Comparison of ENCODE assay signal across 1 cellular context in the genomic region with DNA sequence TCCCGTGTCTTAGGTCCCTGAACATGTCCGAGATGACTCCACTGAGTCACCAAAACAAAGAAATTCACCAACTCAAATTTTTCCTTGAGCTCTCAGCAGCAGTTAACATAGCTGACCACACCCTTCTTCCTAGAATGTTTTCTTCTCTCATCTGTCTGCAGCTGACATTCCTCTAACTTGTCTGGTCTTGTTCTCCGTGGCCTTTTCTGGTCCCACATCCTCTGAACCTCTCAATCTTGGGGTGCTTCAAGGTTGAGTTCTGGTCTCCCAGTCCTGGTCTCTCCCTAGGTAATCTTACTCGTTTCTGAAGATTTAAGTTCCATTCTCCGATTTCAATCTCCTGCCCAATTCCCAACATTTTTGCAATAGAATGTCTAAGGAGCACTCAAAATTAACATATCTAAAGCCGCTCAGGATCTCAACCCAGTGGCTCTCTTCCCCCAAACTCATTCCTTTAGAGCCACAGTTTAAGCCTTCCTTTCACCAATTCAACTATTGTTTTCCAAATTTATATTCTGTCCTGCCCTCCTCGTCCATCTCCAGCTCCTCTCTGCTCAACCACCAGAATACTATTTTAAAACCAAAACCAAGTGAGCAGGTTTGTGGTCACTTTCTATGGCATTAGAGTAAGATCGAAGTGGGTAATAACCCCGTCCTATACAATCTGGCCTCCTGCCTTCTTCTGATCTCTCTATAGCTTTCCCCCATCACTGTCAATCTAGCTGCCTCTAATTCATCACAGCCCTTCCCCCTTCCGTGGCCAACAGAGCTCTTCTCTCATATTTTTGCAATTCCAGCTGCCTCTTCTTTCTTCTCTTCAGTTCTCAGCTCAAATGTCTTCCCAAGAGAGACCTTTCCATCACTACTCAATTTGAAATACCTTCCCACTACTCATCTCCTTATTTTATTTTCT.
TF ChIP-seq lines count a peak whose summit lies in the region.

No MANE protein-coding gene starts in this region.

TF ChIP-seq in HCT116, 20 proteins besides CTCF, POLR2A, EP300 and RAD21:
- no peak for TF ChIP-seq EZH2 (IDR thresholded peaks at IDR 0.05)
- TF ChIP-seq FOSL1 (IDR thresholded peaks at IDR 0.05; ENCODE audit: low read depth), result peak; percentile 44; the same call in 1 of the 2 replicates
- TF ChIP-seq JUND (IDR thresholded peaks at IDR 0.05), result peak; percentile 44; the same call in 1 of the 2 replicates
- TF ChIP-seq CBX3 (IDR thresholded peaks at IDR 0.05; ENCODE audit: low read depth), result 0 out of 2 replicates have a peak, but pooled peaks have one; percentile 10
